8 cellular contexts compared by ENCODE assay signal in genomic region chr17:68457168-68457538, GRCh38. TPM values are rescaled to one million over a fixed set of nuclear protein-coding genes. Genes with fewer than 3 reads are reported as not detected.
DNase-seq lines count a peak whose midpoint lies in the region; ATAC-seq, FAIRE-seq and TF ChIP-seq lines count a peak whose summit lies in the region.

TSS of gene WIPI1 (minus strand) at chr17:68457496. CDS start at chr17:68457421, 75 bp downstream.

- no peak for TF ChIP-seq CTCF in D721Med (IDR thresholded peaks at IDR 0.05; ENCODE audit: insufficient read depth, missing control alignments)
- TF ChIP-seq CTCF in hepatocyte (IDR thresholded peaks at IDR 0.05; ENCODE audit: poor library complexity): no peak
- TF ChIP-seq CTCF in gastrocnemius medialis (IDR thresholded peaks at IDR 0.05 in 4 of 5, conservative IDR thresholded peaks at IDR 0.05 in 1 of 5): no peak

- H3K4me1 ChIP-seq in hepatocyte (ENCODE audit: insufficient read depth) (no peaks in the 10 kb centered on the region), gastrocnemius medialis (peaks cover 67 to 78% of the 10 kb centered on the region in 2 donors)

- H3K79me2 ChIP-seq in hepatocyte: peaks cover 30% of the 10 kb centered on the region

- intact Hi-C loops in gastrocnemius medialis (cut with DNase I; ENCODE audit: low total_unique reads): loop anchor here (2.0 kb wide), 1 partner anchor 56 kb away; the partner anchor contains the start of gene PRKAR1A

- peaks cover 43% of the 10 kb centered on the region for H3K4me1 Mint-ChIP-seq in activated naive CD8-positive, alpha-beta T cell (ENCODE audit: low read depth)

- in situ Hi-C loops in gastrocnemius medialis (cut with MboI; ENCODE audit: low sequenced_read_pairs in 4 of 4): loop anchor here in 1 of 4 donors (10.0 kb wide), 1 partner anchor 58 kb away; the partner anchor contains the start of gene PRKAR1A

- no peaks in the 10 kb centered on the region for H3K36me3 ChIP-seq in hepatocyte (replicated peaks; ENCODE audit: insufficient read depth, low read depth)
- peaks cover 0 to 8% of the 10 kb centered on the region in 2 donors for H3K36me3 ChIP-seq in gastrocnemius medialis

- no peaks in the 10 kb centered on the region for H3K27me3 ChIP-seq in hepatocyte
- no peaks in the 10 kb centered on the region for H3K27me3 ChIP-seq in gastrocnemius medialis

- under 1% methylated on average over 22 of the region's 39 CpGs for WGBS in hepatocyte (ENCODE audit: low lambda C conversion rate, missing lambda C conversion rate)

- H3K9me3 ChIP-seq in hepatocyte (ENCODE audit: low read depth) (no peaks in the 10 kb centered on the region), gastrocnemius medialis (no peaks in the 10 kb centered on the region)

- no peaks in the 10 kb centered on the region for H3K9me2 ChIP-seq in hepatocyte (replicated peaks; ENCODE audit: insufficient read depth)

- no peaks in the 10 kb centered on the region for H3K9me3 Mint-ChIP-seq in activated naive CD8-positive, alpha-beta T cell (ENCODE audit: low read depth)

- peak within 1 kb of the TSS; percentile 41 for H3K27ac Mint-ChIP-seq in activated naive CD8-positive, alpha-beta T cell

- H3K27ac ChIP-seq in hepatocyte: peak within 1 kb of the TSS; percentile 98
- H3K27ac ChIP-seq in gastrocnemius medialis: peak within 1 kb of the TSS; percentile 95 to 100 (median 98)

- peak; percentile 33 for DNase-seq in D721Med (ENCODE audit: insufficient read length, low spot score)
- no peak for DNase-seq in hepatocyte (ENCODE audit: low spot score)
- DNase-seq in gastrocnemius medialis: no peak
- DNase-seq in stimulated activated naive CD4-positive, alpha-beta T cell treated with Interleukin-2 at 50 U/mL for 16 hours (lab: John Stamatoyannopoulos, UW): no peak
- no peak for DNase-seq in cerebellar cortex (ENCODE audit: low spot score)

- H3K36me3 Mint-ChIP-seq in activated naive CD8-positive, alpha-beta T cell: no peaks in the 10 kb centered on the region

- no peaks in the 10 kb centered on the region for H4K20me1 ChIP-seq in hepatocyte (ENCODE audit: insufficient read depth, poor library complexity, severe bottlenecking)

- H3K4me3 ChIP-seq in hepatocyte (peak within 1 kb of the TSS; percentile 85), gastrocnemius medialis (peak within 1 kb of the TSS; percentile 74 to 97 (median 83))

- peak within 1 kb of the TSS; percentile 82 for H3K4me2 ChIP-seq in hepatocyte

- no peak for FAIRE-seq in D721Med (lab: Jason Lieb, UNC)

- peak; percentile 24 for ATAC-seq in GM19463 (IDR thresholded peaks at IDR 0.05; ENCODE audit: unreplicated experiment)
- ATAC-seq in HG03520 (IDR thresholded peaks at IDR 0.05; ENCODE audit: unreplicated experiment): peak; percentile 26
- peak in 1 of 2 donors; percentile 15 for ATAC-seq in gastrocnemius medialis

- peak in 1 of 2 donors; percentile 48 for TF ChIP-seq POLR2A in gastrocnemius medialis (IDR thresholded peaks at IDR 0.05)

- no peaks in the 10 kb centered on the region for H3K27me3 Mint-ChIP-seq in activated naive CD8-positive, alpha-beta T cell

- peak within 1 kb of the TSS; percentile 53 for H2AFZ ChIP-seq in hepatocyte

- peak within 1 kb of the TSS; percentile 82 for H3K4me3 Mint-ChIP-seq in activated naive CD8-positive, alpha-beta T cell

RNA-seq across cellular contexts. Expression of gene WIPI1, which starts in this region (rescaled TPM):
- 67.4 and 84.0 TPM in 2 replicates for total RNA-seq in hepatocyte
- 79.6 and 91.3 TPM in 2 replicates for polyA plus RNA-seq in hepatocyte
- 100 to 1,000 TPM in 2 of 4 donors, 10 to 100 TPM in 2; 79.1 to 182 (median 92.0) TPM for total RNA-seq in gastrocnemius medialis
